In the genomic region with DNA sequence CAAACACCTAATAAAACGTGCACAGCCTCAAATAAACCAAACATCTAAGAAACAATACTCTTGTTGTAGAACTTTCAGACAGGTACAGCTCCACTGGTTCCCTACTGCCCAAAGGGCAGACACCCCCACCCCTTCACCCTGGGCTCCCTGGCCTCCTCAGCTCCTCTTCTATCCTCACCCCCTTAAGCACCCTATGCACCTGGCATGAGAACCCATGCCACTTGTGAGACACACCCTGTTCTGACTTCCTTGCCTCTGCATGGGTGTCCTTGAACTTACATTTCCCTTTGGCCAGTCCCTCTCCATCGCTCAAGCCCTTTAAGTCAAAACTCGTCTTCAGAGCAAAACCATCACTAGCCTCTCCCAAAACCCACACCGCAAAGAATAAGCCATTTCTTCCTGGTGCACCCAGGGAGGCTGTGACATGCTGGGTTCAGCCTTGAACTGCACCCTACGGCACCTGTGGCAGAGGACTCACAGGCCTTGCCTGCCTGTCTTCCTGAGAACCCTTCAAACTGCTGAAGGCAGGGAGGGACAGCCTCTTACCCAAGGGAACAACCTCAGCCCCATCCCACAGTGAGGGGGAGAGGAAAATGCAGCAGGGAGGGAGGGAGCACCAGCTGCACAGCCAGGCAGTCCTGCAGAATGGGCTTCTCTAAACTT, we compare ENCODE assay signal across 23 cellular contexts.
"Had no signal": no experiment of that assay in that cellular context is flagged by ENCODE, and none has a peak within 500 bp of the region (broad histone marks: within the 10 kb centered on the region; RNA-seq: fewer than 3 reads in every experiment).

No MANE protein-coding gene starts in this region.

- H3K4me1 ChIP-seq: gastrocnemius medialis, parathyroid adenoma, uterus had no signal

- H3K9me3 ChIP-seq: gastrocnemius medialis, neutrophil, suprapubic skin, uterus had no signal

- H3K9me3 Mint-ChIP-seq: effector memory CD8-positive, alpha-beta T cell; mesothelial cell of epicardium; nephron progenitor cell had no signal

- H3K36me3 Mint-ChIP-seq: mesothelial cell of epicardium had no signal

- H3K4me3 ChIP-seq: gastrocnemius medialis, smooth muscle cell, suprapubic skin, uterus had no signal

- H3K27me3 ChIP-seq: gastrocnemius medialis, neutrophil, suprapubic skin, uterus had no signal

- H3K27ac ChIP-seq: gastrocnemius medialis, neutrophil, parathyroid adenoma, suprapubic skin, uterus had no signal

- H3K4me2 ChIP-seq: smooth muscle cell had no signal

- H2AFZ ChIP-seq: parathyroid adenoma had no signal

- H3K27ac Mint-ChIP-seq: effector memory CD8-positive, alpha-beta T cell; mesothelial cell of epicardium; naive thymus-derived CD4-positive, alpha-beta T cell; nephron progenitor cell; progenitor cell of endocrine pancreas; stimulated activated naive CD8-positive, alpha-beta T cell treated with anti-CD3 and anti-CD28 coated beads, Interleukin-15, amount 100 ng/mL, for 72 hours had no signal

- ATAC-seq: effector memory CD8-positive, alpha-beta T cell; gastrocnemius medialis; naive thymus-derived CD4-positive, alpha-beta T cell; sciatic nerve; stimulated activated naive CD8-positive, alpha-beta T cell treated with anti-CD3 and anti-CD28 coated beads, Interleukin-15, amount 100 ng/mL, for 72 hours had no signal

- H3K4me3 Mint-ChIP-seq: effector memory CD8-positive, alpha-beta T cell; mesothelial cell of epicardium; naive thymus-derived CD4-positive, alpha-beta T cell; nephron progenitor cell; stimulated activated naive CD8-positive, alpha-beta T cell treated with anti-CD3 and anti-CD28 coated beads, Interleukin-15, amount 100 ng/mL, for 72 hours had no signal

- H3K36me3 ChIP-seq: gastrocnemius medialis, neutrophil, suprapubic skin, uterus had no signal

- H3K27me3 Mint-ChIP-seq: effector memory CD8-positive, alpha-beta T cell; naive thymus-derived CD4-positive, alpha-beta T cell; progenitor cell of endocrine pancreas; stimulated activated naive CD8-positive, alpha-beta T cell treated with anti-CD3 and anti-CD28 coated beads, Interleukin-15, amount 100 ng/mL, for 72 hours had no signal

- H3K9ac ChIP-seq: parathyroid adenoma had no signal

- DNase-seq: cerebellar nuclear complex; cortex of kidney; effector memory CD8-positive, alpha-beta T cell; foreskin fibroblast; gastrocnemius medialis; mesenchymal stem cell; naive thymus-derived CD4-positive, alpha-beta T cell; nephron progenitor cell; stimulated activated CD4-positive, alpha-beta T cell treated with anti-CD3 and anti-CD28 coated beads, Interleukin-12 subunit alpha, Interleukin-12 subunit beta, amount 100 ng/mL, for 4 hours; stimulated activated CD4-positive, alpha-beta T cell treated with anti-CD3 and anti-CD28 coated beads, Interleukin-1b, Interleukin-23, amount 100 ng/mL, for 48 hours; stimulated activated CD4-positive, alpha-beta T cell treated with anti-CD3 and anti-CD28 coated beads, Interleukin-4, amount 100 ng/mL, for 1 hour; stimulated activated CD8-positive, alpha-beta memory T cell treated with anti-CD3 and anti-CD28 coated beads, Interleukin-4, amount 100 ng/mL, for 48 hours; stimulated activated naive CD4-positive, alpha-beta T cell; stimulated activated naive CD8-positive, alpha-beta T cell treated with anti-CD3 and anti-CD28 coated beads, Interleukin-15, amount 100 ng/mL, for 72 hours; trophoblast cell; uterus had no signal
